In genomic region chr3:10703875-10704274, GRCh38 we compare ENCODE assay signal across 10 cellular contexts.
DNase-seq lines count a peak whose midpoint lies in the region; ATAC-seq and TF ChIP-seq lines count a peak whose summit lies in the region.
"Had no signal": no experiment of that assay in that cellular context is flagged by ENCODE, and none has a peak within 500 bp of the region (broad histone marks: within the 10 kb centered on the region; RNA-seq: fewer than 3 reads in every experiment).

No MANE protein-coding gene starts in this region.

- POLR2A ChIA-PET in AG04449 (lab: Yijun Ruan, JAX) = no interaction called here

- peaks cover 82% of the 10 kb centered on the region for H3K27me3 ChIP-seq in foreskin keratinocyte
- H3K27me3 ChIP-seq in colonic mucosa = peaks cover 19% of the 10 kb centered on the region

- H3K9ac ChIP-seq in colonic mucosa (ENCODE audit: low read depth in 2 of 2, low read length in 2 of 2) = no peak overlapping the region

- H3K4me3 ChIP-seq in AG04449 (ENCODE audit: low read depth, low read length) (no peak overlapping the region), GM12865 (ENCODE audit: low read depth, low read length) (no peak overlapping the region), colonic mucosa (no peak overlapping the region)

- ATAC-seq in foreskin keratinocyte = peak; percentile 23
- no peak for ATAC-seq in GM18498 (IDR thresholded peaks at IDR 0.05; ENCODE audit: unreplicated experiment)
- ATAC-seq in HG02938 (IDR thresholded peaks at IDR 0.05; ENCODE audit: unreplicated experiment) = no peak

- H3K27ac ChIP-seq in foreskin keratinocyte (no peak overlapping the region), colonic mucosa (no peak overlapping the region)

- CTCF ChIA-PET in AG04449 (lab: Yijun Ruan, JAX) = interaction anchor here (0.9 to 1.7 kb wide), 2 partner anchors 35 to 360 kb away, joined by 4 to 5 read pairs; no protein-coding TSS in a partner anchor

- intact Hi-C loops in colonic mucosa (cut with DNase I) = no loop called here

- peak; percentile 7 for DNase-seq in AG04449 (ENCODE audit: low read depth, low spot score)
- DNase-seq in GM12865 (ENCODE audit: low read depth) = peak; percentile 4
- peak; percentile 13 for DNase-seq in RPMI7951 (ENCODE audit: low read depth)
- DNase-seq in foreskin keratinocyte = peak in 1 of 2 donors; percentile 39
- DNase-seq in colonic mucosa = no peak
- no peak for DNase-seq in AG08396 (ENCODE audit: low spot score)
- DNase-seq: activated CD8-positive, alpha-beta memory T cell treated with anti-CD3 and anti-CD28 coated beads, Interleukin-2, amount 50 U/mL, for 4 hours; NCI-H446 treated with DMSO at 0.1 percent for 48 hours had no signal

- TF ChIP-seq CTCF in AG04449 (IDR thresholded peaks at IDR 0.05; ENCODE audit: insufficient read depth, low read length, missing control alignments) (peak; percentile 26), GM12865 (IDR thresholded peaks at IDR 0.05; ENCODE audit: insufficient read depth, low read depth, low read length, missing control alignments) (peak; percentile 35), foreskin keratinocyte (conservative IDR thresholded peaks at IDR 0.05) (peak; percentile 59), colonic mucosa (IDR thresholded peaks at IDR 0.05) (no peak)

- no peaks in the 10 kb centered on the region for H3K36me3 ChIP-seq in colonic mucosa

- H3K4me1 ChIP-seq in foreskin keratinocyte (no peaks in the 10 kb centered on the region), colonic mucosa (no peaks in the 10 kb centered on the region)

- H3K9me3 ChIP-seq in colonic mucosa = no peaks in the 10 kb centered on the region

Comparison
In these comparisons a context has a peak if more than half of its experiments do, and no peak if none do; other contexts are left out.
1. DNase-seq: peak in AG04449 (single experiment), GM12865 (single experiment) and RPMI7951 (single experiment); none in colonic mucosa (single experiment) and AG08396 (single experiment).